In genomic region chr15:37015476-37015875, GRCh38 we compare ENCODE assay signal across 13 cellular contexts.
DNase-seq lines count a peak whose midpoint lies in the region; ATAC-seq and TF ChIP-seq lines count a peak whose summit lies in the region.
"Had no signal": no experiment of that assay in that cellular context is flagged by ENCODE, and none has a peak within 500 bp of the region (broad histone marks: within the 10 kb centered on the region; RNA-seq: fewer than 3 reads in every experiment).

No MANE protein-coding gene starts in this region.

- H3K4me3 ChIP-seq in BE2C (ENCODE audit: low read depth, low read length) (peak overlapping the region; percentile 7), endocrine pancreas (ENCODE audit: control insufficient read depth, insufficient read depth, low read length) (peak overlapping the region; percentile 55), muscle layer of colon (ENCODE audit: low read depth in 1 of 2, low read length in 2 of 2) (peak overlapping the region in 1 of 2 donors; percentile 16)

- peak overlapping the region; percentile 64 for H3K27ac ChIP-seq in muscle layer of colon (ENCODE audit: low read depth, low read length)

- no peaks in the 10 kb centered on the region for H3K27me3 ChIP-seq in BE2C
- H3K27me3 ChIP-seq in endocrine pancreas (ENCODE audit: control insufficient read depth, insufficient read depth, low read length) = no peaks in the 10 kb centered on the region
- H3K27me3 ChIP-seq in muscle layer of colon (ENCODE audit: control insufficient read depth in 1 of 2, insufficient read depth in 2 of 2, low read length in 2 of 2) = no peaks in the 10 kb centered on the region

- no peak for ATAC-seq in HG03469 (IDR thresholded peaks at IDR 0.05; ENCODE audit: unreplicated experiment)
- ATAC-seq in HG03565 (IDR thresholded peaks at IDR 0.05; ENCODE audit: unreplicated experiment) = no peak
- ATAC-seq: stimulated activated memory B cell treated with anti-CD40 and anti-IgM and Interleukin-4, amounts not matched to agents 10 μg/mL and 1 μg/mL and 100 μg/mL, for 72 hours had no signal

- H3K9ac ChIP-seq in endocrine pancreas (ENCODE audit: control insufficient read depth, insufficient read depth, low read length) (no peak overlapping the region), muscle layer of colon (ENCODE audit: low read length) (no peak overlapping the region)

- TF ChIP-seq CTCF in BE2C (IDR thresholded peaks at IDR 0.05; ENCODE audit: low read depth, low read length) = no peak

- no peak for DNase-seq in BE2C
- peak; percentile 24 for DNase-seq in NCI-H2171 (lab: John Stamatoyannopoulos, UW)
- DNase-seq in activated CD4-positive, CD25-positive, alpha-beta regulatory T cell treated with anti-CD3 and anti-CD28 coated beads, Interleukin-2, amount 50 U/mL, for 72 hours = no peak
- DNase-seq in activated CD4-positive, alpha-beta T cell treated with anti-CD3 and anti-CD28 coated beads for 48 hours = no peak
- DNase-seq: activated CD4-positive, alpha-beta T cell treated with anti-CD3 and anti-CD28 coated beads, Interleukin-2, amount 10 ng/mL, durations not matched to agents 24 days and 14 days; activated naive CD4-positive, alpha-beta T cell treated with Interleukin-2 at 50 U/mL for 16 hours; NCI-H345; stimulated activated CD4-positive, alpha-beta T cell treated with anti-CD3 and anti-CD28 coated beads, Interleukin-15, amount 100 ng/mL, for 24 hours had no signal

- H3K9me3 ChIP-seq in BE2C = no peaks in the 10 kb centered on the region
- H3K9me3 ChIP-seq in endocrine pancreas (ENCODE audit: control insufficient read depth, low read length) = no peaks in the 10 kb centered on the region
- no peaks in the 10 kb centered on the region for H3K9me3 ChIP-seq in muscle layer of colon (ENCODE audit: low read length)

- H3K36me3 ChIP-seq in BE2C = peaks cover 46% of the 10 kb centered on the region
- no peaks in the 10 kb centered on the region for H3K36me3 ChIP-seq in endocrine pancreas (ENCODE audit: control insufficient read depth, insufficient read depth, low read length)
- H3K36me3 ChIP-seq in muscle layer of colon (ENCODE audit: insufficient read depth, low read length) = no peaks in the 10 kb centered on the region

- peaks cover 33% of the 10 kb centered on the region for H3K4me1 ChIP-seq in BE2C
- H3K4me1 ChIP-seq in endocrine pancreas (ENCODE audit: control insufficient read depth, insufficient read depth, low read length) = peaks cover 46% of the 10 kb centered on the region
- H3K4me1 ChIP-seq in muscle layer of colon (ENCODE audit: insufficient read depth, low read length) = peaks cover 59% of the 10 kb centered on the region
